ENCODE assay signal across 8 cellular contexts in the genomic region with DNA sequence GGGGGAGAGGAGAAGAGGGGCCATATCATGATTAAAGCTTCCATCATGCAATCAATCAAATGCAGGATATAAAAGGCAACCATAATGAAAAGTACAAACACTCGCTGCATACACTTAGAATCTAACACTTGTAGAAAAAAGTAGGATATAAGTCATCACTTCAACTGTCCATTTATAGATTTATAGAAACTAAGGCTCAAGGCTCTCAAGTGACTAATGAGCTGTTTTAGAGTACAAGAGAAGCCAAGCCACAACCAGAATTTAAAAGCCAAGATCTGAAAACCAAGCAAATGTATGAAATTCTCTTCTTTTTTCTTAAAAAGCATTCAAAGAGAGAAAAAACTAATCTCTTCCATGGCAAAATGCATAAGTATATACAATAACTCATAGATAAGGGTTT.
"Had no signal": no experiment of that assay in that cellular context is flagged by ENCODE, and none has a peak within 500 bp of the region (broad histone marks: within the 10 kb centered on the region; RNA-seq: fewer than 3 reads in every experiment).

No MANE protein-coding gene starts in this region.

- ATAC-seq: HCT116, K562 had no signal

- H3K4me1 ChIP-seq: HAP-1 had no signal

- H3K9me3 ChIP-seq: HAP-1 had no signal

- H3K36me3 ChIP-seq: HAP-1 had no signal

- DNase-seq: GOT3, H7, HFFc6, IMR-90, KG1 had no signal

- H3K4me3 ChIP-seq: HAP-1, K562 had no signal
